12 cellular contexts compared by ENCODE assay signal in genomic region chr11:64343740-64344133, GRCh38. TPM values are rescaled to one million over a fixed set of nuclear protein-coding genes. Genes with fewer than 3 reads are reported as not detected.
DNase-seq lines count a peak whose midpoint lies in the region; ATAC-seq and TF ChIP-seq lines count a peak whose summit lies in the region.
"Had no signal": no experiment of that assay in that cellular context is flagged by ENCODE, and none has a peak within 500 bp of the region (broad histone marks: within the 10 kb centered on the region; RNA-seq: fewer than 3 reads in every experiment).

No MANE protein-coding gene starts in this region.

- H3K9me3 ChIP-seq in heart left ventricle (no peaks in the 10 kb centered on the region), Panc1 (ENCODE audit: control insufficient read depth, insufficient read depth, low read depth, low read length) (no peaks in the 10 kb centered on the region)

- peak in 8 of 12 donors; percentile 13 to 38 (median 27) for TF ChIP-seq CTCF in heart left ventricle (IDR thresholded peaks at IDR 0.05)
- TF ChIP-seq CTCF in Panc1 (IDR thresholded peaks at IDR 0.05) = no peak; the same call in 1 of the 2 replicates
- peak; percentile 6 for TF ChIP-seq CTCF in foreskin fibroblast (IDR thresholded peaks at IDR 0.05; ENCODE audit: low read depth, low read length)

- H3K27me3 ChIP-seq in heart left ventricle = peaks cover 0 to 15% (median 0%) of the 10 kb centered on the region in 9 donors
- H3K27me3 ChIP-seq in Panc1 (ENCODE audit: control insufficient read depth, insufficient read depth, low read length) = no peaks in the 10 kb centered on the region

- H3K4me1 Mint-ChIP-seq in stimulated activated effector memory CD8-positive, alpha-beta T cell treated with anti-CD3 and anti-CD28 coated beads, Interleukin-12 subunit alpha, Interleukin-12 subunit beta, amount 100 ng/mL, for 72 hours = peaks cover 42% of the 10 kb centered on the region

- in situ Hi-C loops in Panc1 (cut with HindIII; ENCODE audit: low pct_unique_long_range_greater_than_20kb, low sequenced_read_pairs) = no loop called here

- H3K36me3 Mint-ChIP-seq in stimulated activated effector memory CD8-positive, alpha-beta T cell treated with anti-CD3 and anti-CD28 coated beads, Interleukin-12 subunit alpha, Interleukin-12 subunit beta, amount 100 ng/mL, for 72 hours = peaks cover 84% of the 10 kb centered on the region

- no TSS peak for BruUV-seq in Panc1 (replicated peaks; lab: Mats Ljungman, UMichigan)

- H3K4me3 ChIP-seq in heart left ventricle (no peak overlapping the region), Panc1 (ENCODE audit: low read depth in 2 of 2, low read length in 2 of 2) (peak overlapping the region in 1 of 2 experiments; percentile 60; a peak in 1 of 4 replicates), foreskin fibroblast (ENCODE audit: low read depth in 1 of 2, low read length in 2 of 2) (no peak overlapping the region)

- POLR2A ChIA-PET in Panc1 (lab: Charles Lee) = no interaction called here

- H3K27ac ChIP-seq in heart left ventricle (no peak overlapping the region), Panc1 (ENCODE audit: low read length) (peak overlapping the region; percentile 67)

- DNase-seq in heart left ventricle = peak in 1 of 5 donors; percentile 51
- DNase-seq in cardiac septum (ENCODE audit: low spot score) = no peak
- DNase-seq in Panc1 (ENCODE audit: low read depth, low spot score) = no peak
- DNase-seq in foreskin fibroblast = no peak
- no peak for DNase-seq in stimulated activated effector memory CD8-positive, alpha-beta T cell treated with anti-CD3 and anti-CD28 coated beads, Interleukin-12 subunit alpha, Interleukin-12 subunit beta, amount 100 ng/mL, for 72 hours (ENCODE audit: low spot score in 2 of 2)
- DNase-seq in NCI-H146 treated with DMSO at 0.1 percent for 48 hours (lab: John Stamatoyannopoulos, UW; ENCODE audit: unreplicated experiment) = no peak
- DNase-seq in NCI-H2107 (lab: John Stamatoyannopoulos, UW) = no peak
- DNase-seq in central memory CD4-positive, alpha-beta T cell = no peak
- DNase-seq: DMS153; NK-92 treated with Interleukin-12 subunit alpha and Interleukin-12 subunit beta, amount 100 ng/mL, for 24 hours; stimulated activated CD4-positive, alpha-beta T cell treated with anti-CD3 and anti-CD28 coated beads, Interleukin-2, amount 100 ng/mL, for 48 hours had no signal

- H3K4me1 ChIP-seq in heart left ventricle (peaks cover 0 to 30% (median 8%) of the 10 kb centered on the region in 12 donors), Panc1 (ENCODE audit: control insufficient read depth, insufficient read depth, low read length) (peaks cover 31% of the 10 kb centered on the region)

- H3K36me3 ChIP-seq in heart left ventricle = peaks cover 0 to 19% (median 0%) of the 10 kb centered on the region in 9 donors
- H3K36me3 ChIP-seq in Panc1 (ENCODE audit: control insufficient read depth, insufficient read depth, low read length) = no peaks in the 10 kb centered on the region

- no peaks in the 10 kb centered on the region for H3K9me3 Mint-ChIP-seq in stimulated activated effector memory CD8-positive, alpha-beta T cell treated with anti-CD3 and anti-CD28 coated beads, Interleukin-12 subunit alpha, Interleukin-12 subunit beta, amount 100 ng/mL, for 72 hours
- H3K9me3 Mint-ChIP-seq: activated T-cell treated with anti-CD3 and anti-CD28 coated beads, Interleukin-2, amount 50 U/mL, for 72 hours had no signal

- H3K27ac Mint-ChIP-seq in stimulated activated effector memory CD8-positive, alpha-beta T cell treated with anti-CD3 and anti-CD28 coated beads, Interleukin-12 subunit alpha, Interleukin-12 subunit beta, amount 100 ng/mL, for 72 hours = no peak overlapping the region
- H3K27ac Mint-ChIP-seq: activated T-cell treated with anti-CD3 and anti-CD28 coated beads, Interleukin-2, amount 50 U/mL, for 72 hours had no signal

- no peak for TF ChIP-seq POLR2A in heart left ventricle (IDR thresholded peaks at IDR 0.05)

- ATAC-seq in heart left ventricle = no peak
- ATAC-seq in Panc1 = no peak
- no peak for ATAC-seq in stimulated activated effector memory CD8-positive, alpha-beta T cell treated with anti-CD3 and anti-CD28 coated beads, Interleukin-12 subunit alpha, Interleukin-12 subunit beta, amount 100 ng/mL, for 72 hours
- ATAC-seq: activated T-cell treated with anti-CD3 and anti-CD28 coated beads, Interleukin-2, amount 50 U/mL, for 72 hours had no signal

- intact Hi-C loops in heart left ventricle (cut with DNase I) (no loop called here), cardiac septum (cut with DNase I) (loop anchor here (2.0 kb wide), 1 partner anchor 25 kb away; the partner anchor contains the start of gene PRDX5), Panc1 (cut with micrococcal nuclease; ENCODE audit: unreplicated experiment) (no loop called here)

- 52 to 81% (median 73%) methylated on average over 4 to 10 of the region's 10 CpGs for WGBS in heart left ventricle, 4 donors

- CTCF ChIA-PET in Panc1 (lab: Charles Lee) = interaction anchor here (1.1 to 2.3 kb wide), 2 partner anchors 26 to 27 kb away, joined by 3 to 15 read pairs; partner anchors contain the start of genes PRDX5 and TRMT112

- H3K4me3 Mint-ChIP-seq in stimulated activated effector memory CD8-positive, alpha-beta T cell treated with anti-CD3 and anti-CD28 coated beads, Interleukin-12 subunit alpha, Interleukin-12 subunit beta, amount 100 ng/mL, for 72 hours = no peak overlapping the region
- H3K4me3 Mint-ChIP-seq: activated T-cell treated with anti-CD3 and anti-CD28 coated beads, Interleukin-2, amount 50 U/mL, for 72 hours had no signal

RNA-seq across cellular contexts. Expression of gene CCDC88B, which starts 3.7 kb away (rescaled TPM):
- total RNA-seq in heart left ventricle (10 to 100 TPM in 1 of 9 donors, 1 to 10 TPM in 8; 4.1 to 16.2 (median 7.3) TPM), cardiac septum (6.3 TPM), Panc1 (2021; ENCODE audit: unreplicated experiment) (17.1 TPM)
- 10 to 100 TPM in 1 of 2 donors, 1 to 10 TPM in 1; 8.1 to 24.0 TPM for polyA plus RNA-seq in heart left ventricle
- polyA plus RNA-seq in Panc1 (2012; ENCODE audit: insufficient read length) = 36.1 TPM

RNA-seq across cellular contexts. Expression of gene RPS6KA4, which starts 15.2 kb away (rescaled TPM):
- total RNA-seq in heart left ventricle (10 to 100 TPM; 12.8 to 32.5 (median 18.3) TPM), cardiac septum (15.4 TPM), Panc1 (2021; ENCODE audit: unreplicated experiment) (74.0 TPM)
- polyA plus RNA-seq in heart left ventricle = 10 to 100 TPM; 15.0 to 30.4 TPM
- 74.3 TPM for polyA plus RNA-seq in Panc1 (2012; ENCODE audit: insufficient read length)

RNA-seq across cellular contexts. Expression of gene PRDX5, which starts 25.8 kb away (rescaled TPM):
- total RNA-seq in heart left ventricle = 100 to 1,000 TPM; 220 to 561 (median 290) TPM
- 100 to 1,000 TPM; 385 to 882 TPM for polyA plus RNA-seq in heart left ventricle
- total RNA-seq in cardiac septum = 208 TPM
- total RNA-seq in Panc1 (2021; ENCODE audit: unreplicated experiment) = 492 TPM
- 1,326 TPM for polyA plus RNA-seq in Panc1 (2012; ENCODE audit: insufficient read length)

RNA-seq across cellular contexts. Expression of gene TRMT112, which starts 26.4 kb away (rescaled TPM):
- total RNA-seq in heart left ventricle (100 to 1,000 TPM in 4 of 9 donors, 10 to 100 TPM in 5; 80.0 to 169 (median 95.6) TPM), cardiac septum (75.1 TPM), Panc1 (2021; ENCODE audit: unreplicated experiment) (341 TPM)
- polyA plus RNA-seq in heart left ventricle = 100 to 1,000 TPM; 172 to 186 TPM
- 654 TPM for polyA plus RNA-seq in Panc1 (2012; ENCODE audit: insufficient read length)

RNA-seq across cellular contexts. Expression of gene ESRRA, which starts 38.4 kb away (rescaled TPM):
- total RNA-seq in heart left ventricle (100 to 1,000 TPM in 8 of 9 donors, 10 to 100 TPM in 1; 94.0 to 291 (median 145) TPM), cardiac septum (116 TPM), Panc1 (2021; ENCODE audit: unreplicated experiment) (81.6 TPM)
- polyA plus RNA-seq in heart left ventricle = 100 to 1,000 TPM; 217 to 260 TPM
- polyA plus RNA-seq in Panc1 (2012; ENCODE audit: insufficient read length) = 60.2 TPM
